ENCODE assay signal across 3 cellular contexts in the genomic region with DNA sequence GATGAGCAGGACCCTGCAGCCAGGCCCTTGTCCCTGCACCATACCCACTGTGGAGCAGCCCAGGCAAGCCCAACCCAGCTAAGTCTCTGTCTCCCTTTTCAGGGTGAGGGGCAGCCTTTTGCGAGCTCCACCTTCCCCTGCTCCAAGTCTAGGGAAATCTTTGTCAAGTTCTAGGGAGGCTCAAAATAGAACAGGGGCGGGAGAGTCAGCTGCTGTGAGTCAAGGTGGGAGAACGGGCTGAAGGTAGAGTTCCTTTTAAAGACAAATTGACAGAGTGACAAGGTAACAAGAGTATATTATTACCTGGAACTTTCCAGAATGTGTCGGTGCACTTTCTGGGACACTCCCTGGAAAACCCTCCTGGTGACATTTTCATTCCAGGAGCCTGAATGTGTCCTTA.
"Had no signal": no experiment of that assay in that cellular context is flagged by ENCODE, and none has a peak within 500 bp of the region (broad histone marks: within the 10 kb centered on the region; RNA-seq: fewer than 3 reads in every experiment).

No MANE protein-coding gene starts in this region.

- DNase-seq: GDM1, GF-D8 had no signal

- H3K4me3 ChIP-seq: GM12878 had no signal
